8 cellular contexts compared by ENCODE assay signal in the genomic region with DNA sequence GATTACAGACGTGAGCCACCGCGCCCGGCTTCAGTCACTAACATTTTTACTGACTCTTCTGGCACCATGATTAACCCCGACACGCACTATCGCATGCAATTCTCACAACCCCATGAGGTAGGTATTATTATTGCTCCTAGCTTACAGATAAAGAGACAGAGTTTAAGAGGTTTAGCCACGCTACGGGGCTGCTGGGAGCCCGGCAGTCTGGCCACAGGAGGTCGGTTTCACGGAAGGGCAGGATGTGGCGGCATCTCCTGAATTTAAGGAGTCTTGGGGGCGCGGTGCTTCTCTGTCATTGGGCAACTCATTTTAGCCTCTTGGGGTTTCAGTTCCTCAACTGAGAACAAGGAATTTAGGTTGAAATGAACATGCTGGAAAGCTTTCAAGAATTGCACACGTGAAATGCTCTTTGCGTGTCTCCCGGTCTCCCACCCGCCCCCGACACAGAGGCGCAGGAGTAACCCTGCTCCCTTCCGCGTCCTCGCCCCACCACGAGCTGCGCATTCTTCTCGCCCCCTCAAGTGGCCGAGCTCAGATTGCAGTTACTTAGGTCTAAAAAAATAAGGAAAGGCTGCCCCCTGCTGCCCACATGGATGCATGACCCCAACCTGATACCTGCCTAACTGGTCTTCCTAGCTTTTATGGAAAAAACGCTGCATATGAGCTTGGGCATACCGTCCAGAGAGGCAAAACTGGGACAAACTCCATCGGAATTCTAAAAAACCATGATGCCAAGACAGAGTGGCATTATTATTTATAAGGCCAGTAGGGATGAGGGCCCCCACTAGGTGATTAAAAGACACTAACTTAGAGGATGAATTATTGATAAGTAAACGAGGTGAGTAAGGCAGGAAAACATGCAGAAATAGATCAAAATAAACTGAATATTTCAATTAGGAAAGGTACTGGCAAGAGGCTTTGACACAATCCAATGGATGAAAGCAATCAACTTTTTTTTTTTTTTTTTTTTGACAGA. TPM values are rescaled to one million over a fixed set of nuclear protein-coding genes. Genes with fewer than 3 reads are reported as not detected.
DNase-seq lines count a peak whose midpoint lies in the region; ATAC-seq and TF ChIP-seq lines count a peak whose summit lies in the region.

No MANE protein-coding gene starts in this region.

- H3K4me3 ChIP-seq in HUES64 (ENCODE audit: low read length) = peak overlapping the region; percentile 52
- peak overlapping the region; percentile 3 for H3K4me3 ChIP-seq in NT2/D1 (ENCODE audit: insufficient read length, low read depth)
- peak overlapping the region; percentile 13 for H3K4me3 ChIP-seq in epithelial cell of esophagus (ENCODE audit: low read length)
- peak overlapping the region; percentile 23 for H3K4me3 ChIP-seq in mononuclear cell (ENCODE audit: low read length)

- H3K9ac ChIP-seq in HUES64 (ENCODE audit: low read depth, low read length) (no peak overlapping the region), NT2/D1 (ENCODE audit: insufficient read length, low read depth) (no peak overlapping the region)

- H3K9me3 ChIP-seq in HUES64 (ENCODE audit: insufficient read depth, low read depth, low read length) (no peaks in the 10 kb centered on the region), NT2/D1 (ENCODE audit: insufficient read depth, low read length) (no peaks in the 10 kb centered on the region), mononuclear cell (ENCODE audit: low read depth, low read length) (no peaks in the 10 kb centered on the region)

- DNase-seq in DMS79 (lab: John Stamatoyannopoulos, UW) (peak; percentile 85), NT2/D1 (ENCODE audit: low read depth, low spot score) (peak; percentile 92), activated T-cell treated with anti-CD3 and anti-CD28 coated beads for 1 hour (ENCODE audit: low read depth) (peak; percentile 64), epithelial cell of esophagus (ENCODE audit: low read depth) (peak; percentile 90)
- DNase-seq in stimulated activated naive CD8-positive, alpha-beta T cell treated with anti-CD3 and anti-CD28 coated beads, Interleukin-15, Interleukin-2, amounts not matched to agents 100 U/mL and 50 U/mL, for 24 hours = peak; percentile 74

- H3K27ac ChIP-seq in HUES64 (ENCODE audit: low read depth, low read length) = no peak overlapping the region

- H3K27me3 ChIP-seq in HUES64 (ENCODE audit: insufficient read depth, low read length) = no peaks in the 10 kb centered on the region
- no peaks in the 10 kb centered on the region for H3K27me3 ChIP-seq in NT2/D1 (ENCODE audit: insufficient read depth, insufficient read length)
- no peaks in the 10 kb centered on the region for H3K27me3 ChIP-seq in mononuclear cell (ENCODE audit: insufficient read depth, low read length)

- peak; percentile 88 for TF ChIP-seq CTCF in epithelial cell of esophagus (IDR thresholded peaks at IDR 0.05; ENCODE audit: insufficient read depth, low read depth, low read length, missing control alignments)

- WGBS in HUES64 = 28% methylated on average over 31 of the region's 32 CpGs

- ATAC-seq in GM21619 (IDR thresholded peaks at IDR 0.05; ENCODE audit: unreplicated experiment) = peak; percentile 91
- peak; percentile 37 for ATAC-seq in stimulated activated naive CD8-positive, alpha-beta T cell treated with anti-CD3 and anti-CD28 coated beads, Interleukin-15, Interleukin-2, amounts not matched to agents 100 U/mL and 50 U/mL, for 24 hours

- H3K36me3 ChIP-seq in HUES64 (ENCODE audit: insufficient read depth, low read length) (no peaks in the 10 kb centered on the region), NT2/D1 (ENCODE audit: insufficient read depth, insufficient read length, low read length) (no peaks in the 10 kb centered on the region)

- H3K4me1 ChIP-seq in HUES64 (ENCODE audit: insufficient read depth, low read length) = no peaks in the 10 kb centered on the region
- H3K4me1 ChIP-seq in NT2/D1 (ENCODE audit: insufficient read depth, insufficient read length) = peaks cover 2% of the 10 kb centered on the region
- peaks cover 16% of the 10 kb centered on the region for H3K4me1 ChIP-seq in mononuclear cell (ENCODE audit: insufficient read depth, low read length)

RNA-seq across cellular contexts. Expression of a gene that starts 12.4 kb away (rescaled TPM):
- 3.0 TPM for polyA plus RNA-seq in HUES64 (2013, experiment 1 of 2)
- polyA plus RNA-seq in HUES64 (2013, experiment 2 of 2) = 2.7 TPM
- total RNA-seq in mononuclear cell = not detected

RNA-seq across cellular contexts. Expression of a gene that starts 33.9 kb away (rescaled TPM):
- 0.80 TPM for polyA plus RNA-seq in HUES64 (2013, experiment 1 of 2)
- 1.6 TPM for polyA plus RNA-seq in HUES64 (2013, experiment 2 of 2)
- total RNA-seq in mononuclear cell = 0.73 TPM
